In genomic region chr14:24070285-24071143, GRCh38 we compare ENCODE assay signal across 20 cellular contexts. TPM values are rescaled to one million over a fixed set of nuclear protein-coding genes. Genes with fewer than 3 reads are reported as not detected.
DNase-seq lines count a peak whose midpoint lies in the region; ATAC-seq and TF ChIP-seq lines count a peak whose summit lies in the region.
"Had no signal": no experiment of that assay in that cellular context is flagged by ENCODE, and none has a peak within 500 bp of the region (broad histone marks: within the 10 kb centered on the region; RNA-seq: fewer than 3 reads in every experiment).

No MANE protein-coding gene starts in this region.

- TF ChIP-seq CTCF in brain (conservative IDR thresholded peaks at IDR 0.05) (no peak), upper lobe of right lung (IDR thresholded peaks at IDR 0.05) (no peak)

- peaks cover 6% of the 10 kb centered on the region for H3K4me1 Mint-ChIP-seq in brain

- no peak for ATAC-seq in activated naive CD4-positive, alpha-beta T cell treated with anti-CD3 and anti-CD28 coated beads, Interleukin-2, amount 50 U/mL, for 72 hours
- ATAC-seq in upper lobe of right lung, result peak; percentile 10
- no peak for ATAC-seq in GM18873 (IDR thresholded peaks at IDR 0.05; ENCODE audit: low FRiP score, unreplicated experiment)
- ATAC-seq: naive thymus-derived CD8-positive, alpha-beta T cell; psoas muscle; T-helper 17 cell had no signal

- peak overlapping the region in 1 of 5 experiments; percentile 66 for H3K4me3 Mint-ChIP-seq in brain
- H3K4me3 Mint-ChIP-seq: naive thymus-derived CD8-positive, alpha-beta T cell; T-helper 17 cell had no signal

- no peak overlapping the region for H3K27ac ChIP-seq in upper lobe of right lung
- H3K27ac ChIP-seq: coronary artery, KMS-11, psoas muscle, SJCRH30 had no signal

- no peaks in the 10 kb centered on the region for H3K9me3 ChIP-seq in upper lobe of right lung
- H3K9me3 ChIP-seq: psoas muscle, SJCRH30 had no signal

- H3K4me3 ChIP-seq in upper lobe of right lung, result no peak overlapping the region
- H3K4me3 ChIP-seq: coronary artery, psoas muscle, SJCRH30 had no signal

- peak overlapping the region; percentile 40 to 84 for H3K27ac Mint-ChIP-seq in activated naive CD4-positive, alpha-beta T cell treated with anti-CD3 and anti-CD28 coated beads, Interleukin-2, amount 50 U/mL, for 72 hours
- H3K27ac Mint-ChIP-seq in brain, result peak overlapping the region in 3 of 5 experiments; percentile 47 to 96 (median 68)
- H3K27ac Mint-ChIP-seq: T-helper 17 cell had no signal

- intact Hi-C loops in upper lobe of right lung (cut with DNase I), result no loop called here

- H3K27me3 ChIP-seq in upper lobe of right lung, result peaks cover 8% of the 10 kb centered on the region
- H3K27me3 ChIP-seq: SJCRH30 had no signal

- H3K4me1 ChIP-seq in upper lobe of right lung, result no peaks in the 10 kb centered on the region
- H3K4me1 ChIP-seq: psoas muscle, SJCRH30 had no signal

- no peaks in the 10 kb centered on the region for H3K36me3 Mint-ChIP-seq in activated naive CD4-positive, alpha-beta T cell treated with anti-CD3 and anti-CD28 coated beads, Interleukin-2, amount 50 U/mL, for 72 hours
- H3K36me3 Mint-ChIP-seq in brain, result peaks cover 10% of the 10 kb centered on the region
- H3K36me3 Mint-ChIP-seq: naive thymus-derived CD8-positive, alpha-beta T cell had no signal

- H3K36me3 ChIP-seq in upper lobe of right lung, result no peaks in the 10 kb centered on the region
- H3K36me3 ChIP-seq: SJCRH30 had no signal

- DNase-seq in activated naive CD4-positive, alpha-beta T cell treated with anti-CD3 and anti-CD28 coated beads, Interleukin-2, amount 50 U/mL, for 72 hours (ENCODE audit: low spot score in 2 of 2), result no peak
- DNase-seq in activated naive CD4-positive, alpha-beta T cell treated with anti-CD3 and anti-CD28 coated beads, Interleukin-2, amount 50 U/mL, for 16 hours, result no peak
- DNase-seq in NCI-H187 treated with DMSO at 0.1 percent for 48 hours (lab: John Stamatoyannopoulos, UW) (peak; percentile 62), upper lobe of right lung (no peak), NCI-H748 treated with DMSO at 0.1 percent for 48 hours (lab: John Stamatoyannopoulos, UW) (no peak)
- DNase-seq: activated gamma-delta T cell; GF-D8; mesenchymal stem cell; naive thymus-derived CD8-positive, alpha-beta T cell; NCI-H2029 treated with DMSO at 0.1 percent for 48 hours; OCI-M1; psoas muscle; SJCRH30; T-helper 17 cell had no signal

- no peaks in the 10 kb centered on the region for H3K9me3 Mint-ChIP-seq in activated naive CD4-positive, alpha-beta T cell treated with anti-CD3 and anti-CD28 coated beads, Interleukin-2, amount 50 U/mL, for 72 hours
- H3K9me3 Mint-ChIP-seq in brain, result no peaks in the 10 kb centered on the region
- H3K9me3 Mint-ChIP-seq: naive thymus-derived CD8-positive, alpha-beta T cell had no signal

- peaks cover 6% of the 10 kb centered on the region for H3K27me3 Mint-ChIP-seq in brain

RNA-seq across cellular contexts. Expression of gene CPNE6, which starts 0.8 kb away (rescaled TPM):
- under 1 TPM in 1 of 2 donors, not detected in 1; 0.14 TPM for total RNA-seq in activated naive CD4-positive, alpha-beta T cell treated with anti-CD3 and anti-CD28 coated beads, Interleukin-2, amount 50 U/mL, for 72 hours
- polyA plus RNA-seq in brain (ENCODE audit: insufficient read depth, low read depth, low replicate concordance), result 20.6 TPM
- total RNA-seq in upper lobe of right lung, result not detected
- total RNA-seq: fibroblast of villous mesenchyme; kidney epithelial cell; naive thymus-derived CD8-positive, alpha-beta T cell; psoas muscle; SJCRH30; T-helper 17 cell had no signal
- polyA plus RNA-seq: naive thymus-derived CD8-positive, alpha-beta T cell had no signal

RNA-seq across cellular contexts. Expression of gene CARMIL3, which starts 18.7 kb away (rescaled TPM):
- total RNA-seq in activated naive CD4-positive, alpha-beta T cell treated with anti-CD3 and anti-CD28 coated beads, Interleukin-2, amount 50 U/mL, for 72 hours, result 1 to 10 TPM; 2.1 to 6.7 TPM
- polyA plus RNA-seq in brain (ENCODE audit: insufficient read depth, low read depth, low replicate concordance), result 7.1 TPM
- 0.96 TPM for total RNA-seq in upper lobe of right lung
- total RNA-seq: fibroblast of villous mesenchyme had no signal

RNA-seq across cellular contexts. Expression of gene PCK2, which starts 23.6 kb away (rescaled TPM):
- 10 to 100 TPM; 40.9 to 89.2 TPM for total RNA-seq in activated naive CD4-positive, alpha-beta T cell treated with anti-CD3 and anti-CD28 coated beads, Interleukin-2, amount 50 U/mL, for 72 hours
- 95.9 TPM for polyA plus RNA-seq in brain (ENCODE audit: insufficient read depth, low read depth, low replicate concordance)
- total RNA-seq in upper lobe of right lung, result 39.9 TPM

RNA-seq across cellular contexts. Expression of gene DCAF11, which starts 44.1 kb away (rescaled TPM):
- total RNA-seq in activated naive CD4-positive, alpha-beta T cell treated with anti-CD3 and anti-CD28 coated beads, Interleukin-2, amount 50 U/mL, for 72 hours, result 100 to 1,000 TPM in 1 of 2 donors, 10 to 100 TPM in 1; 66.7 to 146 TPM
- 125 TPM for polyA plus RNA-seq in brain (ENCODE audit: insufficient read depth, low read depth, low replicate concordance)
- total RNA-seq in upper lobe of right lung, result 57.8 TPM

RNA-seq across cellular contexts. Expression of gene NRL, which starts 44.2 kb away (rescaled TPM):
- total RNA-seq in activated naive CD4-positive, alpha-beta T cell treated with anti-CD3 and anti-CD28 coated beads, Interleukin-2, amount 50 U/mL, for 72 hours, result 1 to 10 TPM; 2.9 to 4.8 TPM
- polyA plus RNA-seq in brain (ENCODE audit: insufficient read depth, low read depth, low replicate concordance), result 5.5 TPM
- 2.8 TPM for total RNA-seq in upper lobe of right lung
